Comparison of ENCODE assay signal across 15 cellular contexts in genomic region chr22:42673898-42674390, GRCh38. TPM values are rescaled to one million over a fixed set of nuclear protein-coding genes. Genes with fewer than 3 reads are reported as not detected.
DNase-seq lines count a peak whose midpoint lies in the region; ATAC-seq and TF ChIP-seq lines count a peak whose summit lies in the region.
"Had no signal": no experiment of that assay in that cellular context is flagged by ENCODE, and none has a peak within 500 bp of the region (broad histone marks: within the 10 kb centered on the region; RNA-seq: fewer than 3 reads in every experiment).

No MANE protein-coding gene starts in this region.

- no peaks in the 10 kb centered on the region for H3K79me1 ChIP-seq in neuronal stem cell (ENCODE audit: low read depth, low read length)

- no peak for TF ChIP-seq CTCF in fibroblast of mammary gland (conservative IDR thresholded peaks at IDR 0.05; ENCODE audit: control insufficient read depth, insufficient read depth, low read depth, low read length)

- H3K4me1 ChIP-seq in neuronal stem cell (ENCODE audit: control insufficient read depth in 2 of 2, insufficient read depth in 1 of 2, low read depth in 1 of 2, low read length in 2 of 2), result no peaks in the 10 kb centered on the region

- no peak overlapping the region for H2AK5ac ChIP-seq in neuronal stem cell (ENCODE audit: low read depth, low read length)

- H3K4ac ChIP-seq in neuronal stem cell (ENCODE audit: low read length), result no peak overlapping the region

- H3K27me3 ChIP-seq in neuronal stem cell (ENCODE audit: control insufficient read depth in 3 of 3, insufficient read depth in 3 of 3, low read depth in 1 of 3, low read length in 3 of 3), result no peaks in the 10 kb centered on the region
- H3K27me3 ChIP-seq: dorsolateral prefrontal cortex, SJSA1 had no signal

- H3K4me2 ChIP-seq in neuronal stem cell (ENCODE audit: insufficient read depth, low read length, poor library complexity, severe bottlenecking), result no peak overlapping the region

- H2BK12ac ChIP-seq in neuronal stem cell (ENCODE audit: low read length), result no peak overlapping the region

- no peak overlapping the region for H3K9ac ChIP-seq in neuronal stem cell (ENCODE audit: low read depth, low read length, poor library complexity)

- peaks cover 2 to 4% of the 10 kb centered on the region in 2 donors for H3K9me3 ChIP-seq in neuronal stem cell (replicated peaks in 1 of 2; ENCODE audit: control insufficient read depth in 2 of 2, insufficient read depth in 1 of 2, low read depth in 1 of 2, low read length in 2 of 2)
- H3K9me3 ChIP-seq: SJSA1 had no signal

- ATAC-seq in HG03460 (IDR thresholded peaks at IDR 0.05; ENCODE audit: unreplicated experiment) (no peak), HG03571 (IDR thresholded peaks at IDR 0.05; ENCODE audit: unreplicated experiment) (no peak), HG03097 (IDR thresholded peaks at IDR 0.05; ENCODE audit: low FRiP score, unreplicated experiment) (no peak)
- ATAC-seq: stimulated activated naive CD8-positive, alpha-beta T cell treated with anti-CD3 and anti-CD28 coated beads, Interleukin-15, amount 100 ng/mL, for 72 hours had no signal

- no peak overlapping the region for H3K27ac ChIP-seq in neuronal stem cell (replicated peaks; ENCODE audit: low read length)
- H3K27ac ChIP-seq: SJSA1 had no signal

- no peak overlapping the region for H3K18ac ChIP-seq in neuronal stem cell (ENCODE audit: low read length)

- no peak overlapping the region for H2BK120ac ChIP-seq in neuronal stem cell (ENCODE audit: low read depth, low read length)

- no peak overlapping the region for H3K4me3 ChIP-seq in fibroblast of mammary gland (ENCODE audit: control insufficient read depth, low read depth, low read length)
- no peak overlapping the region for H3K4me3 ChIP-seq in neuronal stem cell (ENCODE audit: low read length in 2 of 2)
- H3K4me3 ChIP-seq: dorsolateral prefrontal cortex, SJSA1 had no signal

- DNase-seq in DMS153 treated with DMSO at 0.1 percent for 48 hours (lab: John Stamatoyannopoulos, UW; ENCODE audit: unreplicated experiment) (peak; percentile 12), NCI-H774 (lab: John Stamatoyannopoulos, UW) (peak; percentile 32), fibroblast of mammary gland (ENCODE audit: low read depth) (peak; percentile 28), neuronal stem cell (ENCODE audit: low spot score) (no peak), SK-N-DZ (ENCODE audit: low spot score) (no peak)
- DNase-seq: activated CD4-positive, alpha-beta T cell treated with anti-CD3 and anti-CD28 coated beads for 1 hour; activated naive CD4-positive, alpha-beta T cell treated with Interleukin-2 at 50 U/mL for 16 hours; dorsolateral prefrontal cortex; NCI-H2171; nephron progenitor cell; stimulated activated naive CD8-positive, alpha-beta T cell treated with anti-CD3 and anti-CD28 coated beads, Interleukin-15, amount 100 ng/mL, for 72 hours had no signal

- no peak overlapping the region for H2BK15ac ChIP-seq in neuronal stem cell (ENCODE audit: low read length)

- no peak overlapping the region for H2BK5ac ChIP-seq in neuronal stem cell (ENCODE audit: low read length)

- H3K14ac ChIP-seq in neuronal stem cell (ENCODE audit: low read length), result peak overlapping the region; percentile 17

- H3K23ac ChIP-seq in neuronal stem cell (ENCODE audit: low read depth, low read length, poor library complexity), result no peak overlapping the region

- H4K91ac ChIP-seq in neuronal stem cell (ENCODE audit: low read depth, low read length, poor library complexity), result no peak overlapping the region

- H4K8ac ChIP-seq in neuronal stem cell (ENCODE audit: low read depth, low read length), result no peak overlapping the region

- no CpG with 5 or more reads among the region's 2 CpGs for WGBS in neuronal stem cell (ENCODE audit: extremely low coverage in 2 of 2, insufficient read length in 2 of 2, insufficient replicate concordance in 1 of 2), 2 donors

- no peak overlapping the region for H2AFZ ChIP-seq in neuronal stem cell (ENCODE audit: low read length)

- H3K36me3 ChIP-seq in neuronal stem cell (replicated peaks in 1 of 2; ENCODE audit: control insufficient read depth in 2 of 2, insufficient read depth in 2 of 2, low read length in 2 of 2), result no peaks in the 10 kb centered on the region
- H3K36me3 ChIP-seq: SJSA1 had no signal

RNA-seq across cellular contexts. Expression of gene CYB5R3, which starts 24.8 kb away (rescaled TPM):
- 108 TPM for polyA plus RNA-seq in neuronal stem cell (2013, experiment 1 of 2)
- 107 TPM for polyA plus RNA-seq in neuronal stem cell (2013, experiment 2 of 2)
- polyA plus RNA-seq in SK-N-DZ (2014; cell fraction: cytosol; rRNA removed), result 55.6 and 62.0 TPM in 2 replicates
- polyA plus RNA-seq in SK-N-DZ (2014; cell fraction: nucleus; rRNA removed), result 24.7 and 29.8 TPM in 2 replicates

RNA-seq across cellular contexts. Expression of gene ATP5MGL, which starts 33.5 kb away (rescaled TPM):
- not detected for polyA plus RNA-seq in neuronal stem cell (2013, experiment 1 of 2)
- polyA plus RNA-seq in neuronal stem cell (2013, experiment 2 of 2), result not detected
- not detected in 2 replicates for polyA plus RNA-seq in SK-N-DZ (2014; cell fraction: cytosol; rRNA removed)
- polyA plus RNA-seq in SK-N-DZ (2014; cell fraction: nucleus; rRNA removed), result not detected in 2 replicates

RNA-seq across cellular contexts. Expression of gene A4GALT, which starts 46.7 kb away (rescaled TPM):
- polyA plus RNA-seq in neuronal stem cell (2013, experiment 1 of 2), result 5.5 TPM
- 5.6 TPM for polyA plus RNA-seq in neuronal stem cell (2013, experiment 2 of 2)
- 0.44 TPM in 1 of 2 replicates, not detected in the other for polyA plus RNA-seq in SK-N-DZ (2014; cell fraction: cytosol; rRNA removed)
- polyA plus RNA-seq in SK-N-DZ (2014; cell fraction: nucleus; rRNA removed), result not detected in 2 replicates

RNA-seq across cellular contexts. Expression of gene POLDIP3, which starts 59.3 kb away (rescaled TPM):
- 68.6 TPM for polyA plus RNA-seq in neuronal stem cell (2013, experiment 1 of 2)
- 69.9 TPM for polyA plus RNA-seq in neuronal stem cell (2013, experiment 2 of 2)
- 55.6 and 60.6 TPM in 2 replicates for polyA plus RNA-seq in SK-N-DZ (2014; cell fraction: cytosol; rRNA removed)
- 39.9 and 52.2 TPM in 2 replicates for polyA plus RNA-seq in SK-N-DZ (2014; cell fraction: nucleus; rRNA removed)

Comparison
In these comparisons a context has a peak if more than half of its experiments do, and no peak if none do; other contexts are left out.
1. DNase-seq: peak in DMS153 treated with DMSO at 0.1 percent for 48 hours (single experiment), NCI-H774 (single experiment) and fibroblast of mammary gland (single experiment); none in neuronal stem cell (single experiment) and SK-N-DZ (single experiment).